Comparison of ENCODE assay signal across 6 cellular contexts in genomic region chr5:96588551-96588950, GRCh38.
"Had no signal": no experiment of that assay in that cellular context is flagged by ENCODE, and none has a peak within 500 bp of the region (broad histone marks: within the 10 kb centered on the region; RNA-seq: fewer than 3 reads in every experiment).

No MANE protein-coding gene starts in this region.

- H3K36me3 ChIP-seq: HAP-1 had no signal

- H3K4me1 ChIP-seq: HAP-1 had no signal

- H3K4me3 ChIP-seq: GM23248, HAP-1 had no signal

- FAIRE-seq: HTR-8/SVneo had no signal

- H3K9me3 ChIP-seq: HAP-1 had no signal

- H3K27ac ChIP-seq: GM23248 had no signal

- DNase-seq: GM23248, GOT3, H7, IMR-90 had no signal
